In genomic region chr7:140276001-140276400, GRCh38 we compare ENCODE assay signal across 17 cellular contexts.
DNase-seq lines count a peak whose midpoint lies in the region; ATAC-seq and TF ChIP-seq lines count a peak whose summit lies in the region.
"Had no signal": no experiment of that assay in that cellular context is flagged by ENCODE, and none has a peak within 500 bp of the region (broad histone marks: within the 10 kb centered on the region; RNA-seq: fewer than 3 reads in every experiment).

No MANE protein-coding gene starts in this region.

- H3K4me1 Mint-ChIP-seq in stimulated activated naive CD8-positive, alpha-beta T cell treated with anti-CD3 and anti-CD28 coated beads, Interleukin-15, Interleukin-2, amounts not matched to agents 100 ng/mL and 50 ng/mL, for 24 hours (ENCODE audit: low read depth) = peaks cover 7% of the 10 kb centered on the region
- H3K4me1 Mint-ChIP-seq in stimulated activated naive CD8-positive, alpha-beta T cell treated with anti-CD3 and anti-CD28 coated beads, Interleukin-15, amount 100 ng/mL, for 72 hours = peaks cover 8% of the 10 kb centered on the region
- H3K4me1 Mint-ChIP-seq: CD4-positive, alpha-beta memory T cell had no signal

- H3K56ac ChIP-seq in mesendoderm (ENCODE audit: low read length) = no peak overlapping the region

- H3K4me1 ChIP-seq in mesendoderm (ENCODE audit: control insufficient read depth, low read depth, low read length) = peaks cover 4% of the 10 kb centered on the region
- no peaks in the 10 kb centered on the region for H3K4me1 ChIP-seq in psoas muscle
- H3K4me1 ChIP-seq: BLaER1 had no signal

- H3K79me1 ChIP-seq in mesendoderm (ENCODE audit: low read length) = no peaks in the 10 kb centered on the region

- no peak overlapping the region for H2BK120ac ChIP-seq in mesendoderm (ENCODE audit: low read depth, low read length)

- H3K4me2 ChIP-seq in mesendoderm (ENCODE audit: low read length) = no peak overlapping the region
- H3K4me2 ChIP-seq: BLaER1 had no signal

- no peak overlapping the region for H3K18ac ChIP-seq in mesendoderm (ENCODE audit: low read length)

- H3K4ac ChIP-seq in mesendoderm (ENCODE audit: low read depth, low read length) = peak overlapping the region; percentile 48

- no peak for TF ChIP-seq CTCF in psoas muscle (IDR thresholded peaks at IDR 0.05)

- H4K5ac ChIP-seq in mesendoderm (ENCODE audit: low read length) = no peak overlapping the region

- H3K27ac Mint-ChIP-seq in stimulated activated naive CD8-positive, alpha-beta T cell treated with anti-CD3 and anti-CD28 coated beads, Interleukin-15, Interleukin-2, amounts not matched to agents 100 ng/mL and 50 ng/mL, for 24 hours = peak overlapping the region; percentile 3
- peak overlapping the region in 1 of 2 donors; percentile 9 for H3K27ac Mint-ChIP-seq in stimulated activated naive CD8-positive, alpha-beta T cell treated with anti-CD3 and anti-CD28 coated beads, Interleukin-15, amount 100 ng/mL, for 72 hours
- H3K27ac Mint-ChIP-seq: CD4-positive, alpha-beta memory T cell had no signal

- ATAC-seq in stimulated activated naive CD8-positive, alpha-beta T cell treated with anti-CD3 and anti-CD28 coated beads, Interleukin-15, amount 100 ng/mL, for 72 hours = no peak
- ATAC-seq in psoas muscle = no peak
- no peak for ATAC-seq in GM19455 (IDR thresholded peaks at IDR 0.05; ENCODE audit: unreplicated experiment)
- ATAC-seq in GM18519 (IDR thresholded peaks at IDR 0.05; ENCODE audit: low FRiP score, unreplicated experiment) = no peak
- ATAC-seq: GM12878 had no signal

- H3K36me3 ChIP-seq in mesendoderm (ENCODE audit: control insufficient read depth, insufficient read depth, low read length) = no peaks in the 10 kb centered on the region
- no peaks in the 10 kb centered on the region for H3K36me3 ChIP-seq in psoas muscle (ENCODE audit: insufficient read depth in 1 of 2, low read depth in 1 of 2)
- H3K36me3 ChIP-seq: BLaER1 had no signal

- no peak overlapping the region for H3K9ac ChIP-seq in mesendoderm (ENCODE audit: low read length)
- H3K9ac ChIP-seq: BLaER1 had no signal

- H2BK15ac ChIP-seq in mesendoderm (replicated peaks; ENCODE audit: low read depth) = no peak overlapping the region

- H4K8ac ChIP-seq in mesendoderm (ENCODE audit: low read depth, low read length) = no peak overlapping the region

- H3K27ac ChIP-seq in mesendoderm (ENCODE audit: low read depth, low read length) = peak overlapping the region; percentile 52
- peak overlapping the region; percentile 32 for H3K27ac ChIP-seq in psoas muscle
- H3K27ac ChIP-seq: BLaER1 had no signal

- H3K4me3 Mint-ChIP-seq in stimulated activated naive CD8-positive, alpha-beta T cell treated with anti-CD3 and anti-CD28 coated beads, Interleukin-15, Interleukin-2, amounts not matched to agents 100 ng/mL and 50 ng/mL, for 24 hours = no peak overlapping the region
- no peak overlapping the region for H3K4me3 Mint-ChIP-seq in stimulated activated naive CD8-positive, alpha-beta T cell treated with anti-CD3 and anti-CD28 coated beads, Interleukin-15, amount 100 ng/mL, for 72 hours
- H3K4me3 Mint-ChIP-seq: CD4-positive, alpha-beta memory T cell had no signal

- WGBS in mesendoderm (ENCODE audit: extremely low coverage, insufficient coverage, low lambda C conversion rate) = no CpG with 5 or more reads among the region's 5 CpGs
- 27 to 37% (median 34%) methylated on average over 5 of the region's 5 CpGs for WGBS in psoas muscle, 3 donors

- H3K27me3 ChIP-seq in mesendoderm (ENCODE audit: insufficient read depth, low read length, poor library complexity) (no peaks in the 10 kb centered on the region), psoas muscle (ENCODE audit: insufficient read depth in 3 of 3, low read length in 2 of 3) (peaks cover 0 to 6% (median 0%) of the 10 kb centered on the region in 3 donors)
- H3K27me3 ChIP-seq: BLaER1 had no signal

- no peaks in the 10 kb centered on the region for H3K9me3 ChIP-seq in psoas muscle

- H2AK5ac ChIP-seq in mesendoderm (ENCODE audit: low read length) = no peak overlapping the region

- DNase-seq in stimulated activated naive CD8-positive, alpha-beta T cell treated with anti-CD3 and anti-CD28 coated beads, Interleukin-15, amount 100 ng/mL, for 72 hours = no peak
- DNase-seq in mesendoderm (peak; percentile 62), psoas muscle (no peak), T-helper 9 cell (no peak)
- no peak for DNase-seq in activated CD8-positive, alpha-beta memory T cell treated with anti-CD3 and anti-CD28 coated beads for 24 hours
- DNase-seq: CD4-positive, alpha-beta memory T cell; KBM-7; NCI-H187; NCI-H2227 treated with DMSO at 0.1 percent for 48 hours; NCI-H510A treated with DMSO at 0.1 percent for 48 hours; NCI-H82; SHP77 treated with DMSO at 0.1 percent for 48 hours had no signal

- intact Hi-C loops in psoas muscle (cut with DNase I) = no loop called here

- H3K27me3 Mint-ChIP-seq in stimulated activated naive CD8-positive, alpha-beta T cell treated with anti-CD3 and anti-CD28 coated beads, Interleukin-15, Interleukin-2, amounts not matched to agents 100 ng/mL and 50 ng/mL, for 24 hours = peaks cover 4% of the 10 kb centered on the region
- no peaks in the 10 kb centered on the region for H3K27me3 Mint-ChIP-seq in stimulated activated naive CD8-positive, alpha-beta T cell treated with anti-CD3 and anti-CD28 coated beads, Interleukin-15, amount 100 ng/mL, for 72 hours

- no peaks in the 10 kb centered on the region for H3K79me2 ChIP-seq in mesendoderm (ENCODE audit: control insufficient read depth, insufficient read depth, low read length)

- no peak overlapping the region for H2BK5ac ChIP-seq in mesendoderm (ENCODE audit: low read length)

- H3K23ac ChIP-seq in mesendoderm (ENCODE audit: low read length) = no peak overlapping the region

- no peaks in the 10 kb centered on the region for H3K36me3 Mint-ChIP-seq in stimulated activated naive CD8-positive, alpha-beta T cell treated with anti-CD3 and anti-CD28 coated beads, Interleukin-15, Interleukin-2, amounts not matched to agents 100 ng/mL and 50 ng/mL, for 24 hours (ENCODE audit: low read depth)
- H3K36me3 Mint-ChIP-seq: CD4-positive, alpha-beta memory T cell had no signal

- H3K4me3 ChIP-seq in mesendoderm (ENCODE audit: low read length) = no peak overlapping the region
- no peak overlapping the region for H3K4me3 ChIP-seq in psoas muscle
- H3K4me3 ChIP-seq: BLaER1, GM12878 had no signal

- no peaks in the 10 kb centered on the region for H3K9me3 Mint-ChIP-seq in stimulated activated naive CD8-positive, alpha-beta T cell treated with anti-CD3 and anti-CD28 coated beads, Interleukin-15, Interleukin-2, amounts not matched to agents 100 ng/mL and 50 ng/mL, for 24 hours
- no peaks in the 10 kb centered on the region for H3K9me3 Mint-ChIP-seq in stimulated activated naive CD8-positive, alpha-beta T cell treated with anti-CD3 and anti-CD28 coated beads, Interleukin-15, amount 100 ng/mL, for 72 hours
